In genomic region chr1:110771245-110772022, GRCh38 we compare ENCODE assay signal across 21 cellular contexts.
DNase-seq lines count a peak whose midpoint lies in the region; ATAC-seq and TF ChIP-seq lines count a peak whose summit lies in the region.
"Had no signal": no experiment of that assay in that cellular context is flagged by ENCODE, and none has a peak within 500 bp of the region (broad histone marks: within the 10 kb centered on the region; RNA-seq: fewer than 3 reads in every experiment).

No MANE protein-coding gene starts in this region.

- H3K27me3 ChIP-seq in MM.1S (replicated peaks; ENCODE audit: insufficient read depth, low read length), result no peaks in the 10 kb centered on the region
- H3K27me3 ChIP-seq: BE2C, SJCRH30 had no signal

- CTCF ChIA-PET in MCF 10A (lab: Yijun Ruan, JAX), result interaction anchor here (0.6 to 2.4 kb wide), 6 partner anchors 9 to 570 kb away, joined by 3 to 19 read pairs (median 5); no protein-coding TSS in a partner anchor

- TF ChIP-seq CTCF in MM.1S (IDR thresholded peaks at IDR 0.05; ENCODE audit: low read length), result no peak
- no peak for TF ChIP-seq CTCF in MCF 10A (IDR thresholded peaks at IDR 0.05; ENCODE audit: unreplicated experiment)
- no peak for TF ChIP-seq CTCF in endothelial cell (IDR thresholded peaks at IDR 0.05; ENCODE audit: unreplicated experiment)

- H3K9me2 ChIP-seq in MM.1S (replicated peaks; ENCODE audit: insufficient read depth, low read length), result no peaks in the 10 kb centered on the region

- no peak overlapping the region for H3K4me3 ChIP-seq in MM.1S (ENCODE audit: low read length)
- H3K4me3 ChIP-seq: A549, GM12878, GM23248, HAP-1, MG63, SJCRH30 had no signal

- H3K4me1 Mint-ChIP-seq in MCF 10A (ENCODE audit: insufficient read depth, unreplicated experiment) (no peaks in the 10 kb centered on the region), endothelial cell (ENCODE audit: unreplicated experiment) (peaks cover 14% of the 10 kb centered on the region)

- no peaks in the 10 kb centered on the region for H3F3A ChIP-seq in MM.1S (ENCODE audit: insufficient read depth, low read length)

- no peaks in the 10 kb centered on the region for H3K79me2 ChIP-seq in MM.1S (ENCODE audit: low read length)

- peak overlapping the region; percentile 43; the same call in 1 of the 2 replicates for H3K4me2 ChIP-seq in MM.1S (ENCODE audit: low read depth, low read length)
- H3K4me2 ChIP-seq: A549 had no signal

- peak; percentile 88 for ATAC-seq in esophagus mucosa
- no peak for ATAC-seq in HG02981 (IDR thresholded peaks at IDR 0.05; ENCODE audit: unreplicated experiment)
- ATAC-seq: A549, GM12878 had no signal

- H3K27ac Mint-ChIP-seq in MCF 10A (ENCODE audit: low read depth, unreplicated experiment), result no peak overlapping the region
- no peak overlapping the region for H3K27ac Mint-ChIP-seq in endothelial cell (ENCODE audit: unreplicated experiment)

- peak overlapping the region; percentile 39; the same call in 1 of the 2 replicates for H3K27ac ChIP-seq in MM.1S (ENCODE audit: low read length)
- H3K27ac ChIP-seq: A549, GM23248, SJCRH30 had no signal

- BruUV-seq in MCF 10A (replicated peaks; lab: Mats Ljungman, UMichigan), result no TSS peak

- H3K9ac ChIP-seq in MM.1S (ENCODE audit: low read length), result no peak overlapping the region
- H3K9ac ChIP-seq: GM23248 had no signal

- peaks cover 48% of the 10 kb centered on the region for H3K27me3 Mint-ChIP-seq in MCF 10A (ENCODE audit: insufficient read depth, unreplicated experiment)
- no peaks in the 10 kb centered on the region for H3K27me3 Mint-ChIP-seq in endothelial cell (ENCODE audit: unreplicated experiment)

- DNase-seq in MM.1S (no peak), MCF 10A (ENCODE audit: unreplicated experiment) (peak; percentile 14), renal cortical epithelial cell (ENCODE audit: low read depth) (peak; percentile 23), endothelial cell (ENCODE audit: low spot score) (no peak)
- DNase-seq in activated naive CD4-positive, alpha-beta T cell (lab: John Stamatoyannopoulos, UW), result no peak
- DNase-seq: BE2C, GM23248, Kasumi-1, MG63, NCI-H1048, NCI-H1417 treated with DMSO at 0.1 percent for 48 hours, NCI-H187, NCI-H446 treated with DMSO at 0.1 percent for 48 hours, NCI-H526 treated with DMSO at 0.1 percent for 48 hours, RPMI8226, SJCRH30 had no signal

- no peaks in the 10 kb centered on the region for H3K9me3 ChIP-seq in MM.1S (replicated peaks; ENCODE audit: insufficient read depth, low read length)
- H3K9me3 ChIP-seq: A549, BE2C, HAP-1, MG63, SJCRH30 had no signal

- H4K20me1 ChIP-seq in MM.1S (ENCODE audit: insufficient read depth, low read length), result no peaks in the 10 kb centered on the region

- H2AFZ ChIP-seq in MM.1S (ENCODE audit: low read length), result no peak overlapping the region
- H2AFZ ChIP-seq: GM23248 had no signal

- H3K9me3 Mint-ChIP-seq in MCF 10A (ENCODE audit: unreplicated experiment) (no peaks in the 10 kb centered on the region), endothelial cell (ENCODE audit: unreplicated experiment) (peaks cover 4% of the 10 kb centered on the region)

- H3K36me3 ChIP-seq in MM.1S (replicated peaks; ENCODE audit: insufficient read depth, low read length), result no peaks in the 10 kb centered on the region
- H3K36me3 ChIP-seq: BE2C, HAP-1, MG63, SJCRH30 had no signal

- peaks cover 24% of the 10 kb centered on the region for H3K4me1 ChIP-seq in MM.1S (ENCODE audit: low read length)
- H3K4me1 ChIP-seq: A549, BE2C, HAP-1, SJCRH30 had no signal

- no peak overlapping the region for H3K4me3 Mint-ChIP-seq in MCF 10A (ENCODE audit: unreplicated experiment)
- H3K4me3 Mint-ChIP-seq in endothelial cell (ENCODE audit: unreplicated experiment), result no peak overlapping the region

- intact Hi-C loops in MCF 10A (cut with micrococcal nuclease), result no loop called here

- no peaks in the 10 kb centered on the region for H3K36me3 Mint-ChIP-seq in MCF 10A (ENCODE audit: insufficient read depth, unreplicated experiment)
- H3K36me3 Mint-ChIP-seq in endothelial cell (ENCODE audit: low read depth, unreplicated experiment), result peaks cover 4% of the 10 kb centered on the region

- POLR2A ChIA-PET in MCF 10A (lab: Yijun Ruan, JAX), result no interaction called here

Comparison
In these comparisons a context has a peak if more than half of its experiments do, and no peak if none do; other contexts are left out.
1. DNase-seq: peak in MCF 10A (single experiment) and renal cortical epithelial cell (single experiment); none in MM.1S (single experiment), endothelial cell (single experiment) and activated naive CD4-positive, alpha-beta T cell (0 of 4).